ENCODE assay signal across 8 cellular contexts in the genomic region with DNA sequence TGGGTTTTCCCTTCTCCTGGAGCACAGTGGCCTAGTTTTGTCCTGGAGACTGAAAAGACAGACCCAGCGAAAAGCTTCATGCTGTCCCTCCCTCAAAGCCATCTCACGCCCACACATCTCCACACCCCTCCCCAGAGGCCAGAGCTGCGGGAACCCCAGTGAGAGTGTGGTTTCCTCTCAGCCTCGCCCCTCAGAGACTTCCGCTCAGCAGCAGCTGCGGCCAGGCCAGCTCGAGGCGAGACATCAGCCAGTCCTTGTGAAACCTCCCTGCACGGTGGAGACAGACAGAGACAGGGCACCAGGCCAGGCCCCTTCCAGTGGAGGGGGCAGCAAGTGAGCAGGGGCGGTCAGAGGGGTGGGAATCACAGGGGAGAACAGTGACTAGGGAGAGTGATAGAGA.
A peak's percentile ranks its signal among the peaks of the same experiment; 100 is the strongest.
DNase-seq lines count a peak whose midpoint lies in the region; ATAC-seq and TF ChIP-seq lines count a peak whose summit lies in the region.

No MANE protein-coding gene starts in this region.

- H3K36me3 Mint-ChIP-seq in WTC11 (no peaks in the 10 kb centered on the region), mesothelial cell of epicardium (no peaks in the 10 kb centered on the region)

- in situ Hi-C loops in HAP-1 (cut with MboI; ENCODE audit: low sequenced_read_pairs), result no loop called here

- POLR2A ChIA-PET in WTC11 (lab: Charles Lee), result interaction anchor here (0.6 kb wide), 2 partner anchors 15 to 897 kb away, joined by 5 read pairs; no protein-coding TSS in a partner anchor

- peak; percentile 96 to 97 for DNase-seq in AML-193 (lab: John Stamatoyannopoulos, UW)
- no peak for DNase-seq in WTC11 (ENCODE audit: low spot score)
- peak; percentile 76 for DNase-seq in central memory CD4-positive, alpha-beta T cell
- peak in 1 of 2 experiments; percentile 45 for DNase-seq in mesothelial cell of epicardium (ENCODE audit: low spot score in 2 of 2, unreplicated experiment in 2 of 2)
- DNase-seq in stimulated activated CD8-positive, alpha-beta memory T cell treated with anti-CD3 and anti-CD28 coated beads, Interleukin-7, amount 100 ng/mL, for 4 hours (ENCODE audit: low read depth in 2 of 2), result peak; percentile 54 to 70
- no peak for DNase-seq in HAP-1 (ENCODE audit: low spot score in 2 of 2)

- ATAC-seq in GM19463 (IDR thresholded peaks at IDR 0.05; ENCODE audit: unreplicated experiment) (peak; percentile 81), HG03565 (IDR thresholded peaks at IDR 0.05; ENCODE audit: unreplicated experiment) (peak; percentile 78), WTC11 (peak; percentile 32)

- no peaks in the 10 kb centered on the region for H3K36me3 ChIP-seq in HAP-1 (replicated peaks)

- TF ChIP-seq CTCF in WTC11 (IDR thresholded peaks at IDR 0.05) (no peak), mesothelial cell of epicardium (IDR thresholded peaks at IDR 0.05; ENCODE audit: unreplicated experiment) (no peak)

- H3K27ac Mint-ChIP-seq in WTC11, result 0 out of 2 replicates have a peak overlapping the region, but pooled peaks have one; percentile 17
- peak overlapping the region; percentile 89 for H3K27ac Mint-ChIP-seq in mesothelial cell of epicardium

- peaks cover 5% of the 10 kb centered on the region for H3K27me3 ChIP-seq in HAP-1 (ENCODE audit: low read depth)

- H3K9me3 Mint-ChIP-seq in WTC11 (peaks cover under 1% of the 10 kb centered on the region; the same call in 1 of the 2 replicates), mesothelial cell of epicardium (no peaks in the 10 kb centered on the region)

- H3K4me3 ChIP-seq in HAP-1, result no peak overlapping the region

- H3K9me3 ChIP-seq in HAP-1, result no peaks in the 10 kb centered on the region

- no peaks in the 10 kb centered on the region for H3K4me1 ChIP-seq in HAP-1

- CTCF ChIA-PET in WTC11 (lab: Charles Lee), result interaction anchor here (0.6 to 3.2 kb wide), 4 partner anchors 11 to 138 kb away, joined by 3 to 29 read pairs (median 4); no protein-coding TSS in a partner anchor

- H3K4me1 Mint-ChIP-seq in WTC11, result peaks cover 16% of the 10 kb centered on the region
- peaks cover 14% of the 10 kb centered on the region for H3K4me1 Mint-ChIP-seq in mesothelial cell of epicardium

- H3K4me3 Mint-ChIP-seq in WTC11 (no peak overlapping the region), mesothelial cell of epicardium (no peak overlapping the region)

- H3K27me3 Mint-ChIP-seq in WTC11 (ENCODE audit: low read depth) (peaks cover 10% of the 10 kb centered on the region), mesothelial cell of epicardium (ENCODE audit: low read depth) (peaks cover 26% of the 10 kb centered on the region)

TF ChIP-seq in WTC11, 78 proteins besides CTCF, POLR2A, EP300 and RAD21:
- TF ChIP-seq TEAD4 (CRISPR knock-in tag; IDR thresholded peaks at IDR 0.05) (no peak), JUN (CRISPR knock-in tag; IDR thresholded peaks at IDR 0.05) (no peak), NR2C2 (CRISPR knock-in tag; IDR thresholded peaks at IDR 0.05) (no peak), ATF1 (CRISPR knock-in tag; IDR thresholded peaks at IDR 0.05) (no peak), CREB1 (CRISPR knock-in tag; IDR thresholded peaks at IDR 0.05) (no peak), ZNF232 (CRISPR knock-in tag; IDR thresholded peaks at IDR 0.05) (no peak), SP1 (CRISPR knock-in tag; conservative IDR thresholded peaks at IDR 0.05) (no peak), KAT7 (CRISPR knock-in tag; IDR thresholded peaks at IDR 0.05; ENCODE audit: borderline replicate concordance) (no peak), FOXJ3 (CRISPR knock-in tag; IDR thresholded peaks at IDR 0.05; ENCODE audit: borderline replicate concordance) (no peak), NFATC4 (CRISPR knock-in tag; IDR thresholded peaks at IDR 0.05) (no peak), ZBTB21 (CRISPR knock-in tag; IDR thresholded peaks at IDR 0.05; ENCODE audit: borderline replicate concordance) (no peak)
- TF ChIP-seq, protein P1, sequence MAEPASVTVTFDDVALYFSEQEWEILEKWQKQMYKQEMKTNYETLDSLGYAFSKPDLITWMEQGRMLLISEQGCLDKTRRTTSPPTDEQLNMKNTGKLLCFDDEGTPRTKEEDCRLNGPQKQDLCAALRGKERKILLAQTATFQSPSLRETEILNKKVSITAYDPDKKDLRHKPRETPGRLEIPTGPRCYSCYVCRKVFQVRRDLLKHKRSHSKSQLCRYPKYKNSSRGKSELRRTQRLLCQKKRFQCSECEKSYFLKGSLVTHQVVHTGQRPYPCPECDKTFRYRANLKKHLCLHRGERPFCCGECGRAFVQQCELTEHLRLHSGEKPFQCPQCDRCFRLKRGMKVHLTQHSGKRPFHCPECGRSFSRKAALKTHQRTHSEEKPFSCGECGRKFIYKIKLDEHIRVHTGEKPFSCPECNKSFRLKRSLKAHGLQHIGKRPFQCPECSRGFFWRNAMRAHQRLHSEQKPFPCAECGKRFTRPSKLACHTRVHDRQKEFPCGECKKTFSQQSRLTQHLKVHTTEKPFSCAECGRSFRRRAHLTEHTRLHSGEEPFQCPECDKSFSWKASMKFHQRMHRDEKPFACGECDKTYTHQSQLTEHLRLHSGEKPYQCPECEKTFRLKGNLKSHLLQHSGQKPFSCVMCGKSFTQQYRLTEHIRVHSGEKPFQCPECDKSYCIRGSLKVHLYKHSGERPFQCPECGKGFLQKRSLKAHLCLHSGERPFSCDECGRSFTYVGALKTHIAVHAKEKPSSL (CRISPR knock-in tag; conservative IDR thresholded peaks at IDR 0.05), result no peak
- TF ChIP-seq, protein P2, sequence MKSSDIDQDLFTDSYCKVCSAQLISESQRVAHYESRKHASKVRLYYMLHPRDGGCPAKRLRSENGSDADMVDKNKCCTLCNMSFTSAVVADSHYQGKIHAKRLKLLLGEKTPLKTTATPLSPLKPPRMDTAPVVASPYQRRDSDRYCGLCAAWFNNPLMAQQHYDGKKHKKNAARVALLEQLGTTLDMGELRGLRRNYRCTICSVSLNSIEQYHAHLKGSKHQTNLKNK (CRISPR knock-in tag; IDR thresholded peaks at IDR 0.05), result no peak

Comparison
In these comparisons a context has a peak if more than half of its experiments do, and no peak if none do; other contexts are left out.
1. DNase-seq: peak in AML-193 (2 of 2), central memory CD4-positive, alpha-beta T cell (single experiment) and stimulated activated CD8-positive, alpha-beta memory T cell treated with anti-CD3 and anti-CD28 coated beads, Interleukin-7, amount 100 ng/mL, for 4 hours (2 of 2); none in WTC11 (single experiment) and HAP-1 (0 of 2).
2. Peak in every context shown above with its lines, with median percentiles within 50 percentile points of each other: ATAC-seq.